In the genomic region with DNA sequence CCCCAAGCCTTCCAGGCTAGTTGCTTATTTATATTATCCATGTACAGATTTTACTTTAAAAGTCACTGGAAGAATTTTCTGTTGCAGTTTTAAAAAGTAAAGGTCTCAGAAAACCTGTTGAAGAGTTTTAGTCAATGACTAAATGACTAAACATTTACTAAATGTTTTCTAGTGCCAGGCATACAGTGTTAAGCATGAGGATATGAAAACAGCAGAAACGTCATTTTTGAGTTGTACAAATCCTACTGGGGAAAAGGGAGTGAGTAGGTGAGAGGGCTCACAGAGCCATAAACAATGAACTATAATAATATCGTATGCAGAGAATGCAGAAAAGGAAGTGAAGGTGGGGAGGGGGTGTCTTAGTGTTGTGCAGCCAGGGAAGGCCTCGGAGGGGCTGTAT, we compare ENCODE assay signal across 14 cellular contexts.
"Had no signal": no experiment of that assay in that cellular context is flagged by ENCODE, and none has a peak within 500 bp of the region (broad histone marks: within the 10 kb centered on the region; RNA-seq: fewer than 3 reads in every experiment).

No MANE protein-coding gene starts in this region.

- FAIRE-seq: bronchial epithelial cell had no signal

- H3K27ac ChIP-seq: hepatocyte, thoracic aorta had no signal

- H3K9me3 Mint-ChIP-seq: activated T-cell treated with anti-CD3 and anti-CD28 coated beads, Interleukin-2, amount 50 U/mL, for 4 hours; natural killer cell had no signal

- H3K4me3 ChIP-seq: hepatocyte, thoracic aorta had no signal

- H3K27me3 Mint-ChIP-seq: activated naive CD8-positive, alpha-beta T cell; stimulated activated naive CD8-positive, alpha-beta T cell treated with anti-CD3 and anti-CD28 coated beads, Interleukin-15, amount 100 ng/mL, for 72 hours; T-helper 17 cell had no signal

- ATAC-seq: activated T-cell treated with anti-CD3 and anti-CD28 coated beads, Interleukin-2, amount 50 U/mL, for 4 hours; left colon; natural killer cell; stimulated activated naive CD8-positive, alpha-beta T cell treated with anti-CD3 and anti-CD28 coated beads, Interleukin-15, amount 100 ng/mL, for 72 hours; T-helper 17 cell had no signal

- H3K9me3 ChIP-seq: thoracic aorta had no signal

- DNase-seq: activated CD4-positive, alpha-beta T cell treated with anti-CD3 and anti-CD28 coated beads, Interleukin-2, amount 50 U/mL, for 4 hours; activated gamma-delta T cell; activated T-cell treated with anti-CD3 and anti-CD28 coated beads, Interleukin-2, amount 50 U/mL, for 4 hours; left colon; natural killer cell; occipital lobe; stimulated activated CD4-positive, alpha-beta T cell treated with anti-CD3 and anti-CD28 coated beads, Interleukin-15, amount 100 ng/mL, for 24 hours; stimulated activated CD4-positive, alpha-beta T cell treated with anti-CD3 and anti-CD28 coated beads, Interleukin-4, amount 100 ng/mL, for 24 hours; stimulated activated naive CD8-positive, alpha-beta T cell treated with anti-CD3 and anti-CD28 coated beads, Interleukin-15, amount 100 ng/mL, for 72 hours; T-helper 17 cell had no signal

- H2AFZ ChIP-seq: hepatocyte had no signal

- H3K4me2 ChIP-seq: hepatocyte had no signal

- H3K27me3 ChIP-seq: hepatocyte had no signal

- H3K4me3 Mint-ChIP-seq: activated naive CD8-positive, alpha-beta T cell; activated T-cell treated with anti-CD3 and anti-CD28 coated beads, Interleukin-2, amount 50 U/mL, for 4 hours; natural killer cell; stimulated activated naive CD8-positive, alpha-beta T cell treated with anti-CD3 and anti-CD28 coated beads, Interleukin-15, amount 100 ng/mL, for 72 hours; T-helper 17 cell had no signal

- H3K27ac Mint-ChIP-seq: activated naive CD8-positive, alpha-beta T cell; T-helper 17 cell had no signal

- H3K36me3 ChIP-seq: thoracic aorta had no signal
